Comparison of ENCODE assay signal across 23 cellular contexts in the genomic region with DNA sequence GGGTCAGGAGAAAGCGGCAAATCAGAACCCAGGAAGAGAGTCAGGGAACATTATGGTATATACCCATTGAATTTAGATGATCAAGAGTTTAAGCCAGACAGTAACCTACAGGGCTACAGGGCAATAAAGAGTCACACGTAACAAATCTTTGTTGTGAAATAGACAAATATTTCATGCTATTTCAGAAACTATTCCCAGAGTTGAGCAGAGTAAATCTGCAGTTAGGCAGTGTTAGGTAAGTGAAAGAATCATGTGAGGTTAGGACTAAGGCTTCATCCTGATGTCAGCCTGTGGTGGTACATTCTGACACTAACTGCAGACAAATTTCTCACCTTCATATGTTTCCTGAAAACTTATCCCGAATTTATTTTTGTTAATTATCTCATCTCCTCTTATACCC.
"Had no signal": no experiment of that assay in that cellular context is flagged by ENCODE, and none has a peak within 500 bp of the region (broad histone marks: within the 10 kb centered on the region; RNA-seq: fewer than 3 reads in every experiment).

No MANE protein-coding gene starts in this region.

- H3K4me2 ChIP-seq: smooth muscle cell had no signal

- H3K4me1 ChIP-seq: gastroesophageal sphincter, suprapubic skin, thyroid gland, vagina had no signal

- H3K4me3 Mint-ChIP-seq: dendritic cell treated with granulocyte-macrophage colony-stimulating factor and Interleukin-4, amounts not matched to agents 40 ng/mL and 50 ng/mL, for 4 days; effector memory CD8-positive, alpha-beta T cell; naive B cell; nephron; stimulated activated effector memory CD8-positive, alpha-beta T cell treated with anti-CD3 and anti-CD28 coated beads, Interleukin-12 subunit alpha, Interleukin-12 subunit beta, amount 100 ng/mL, for 72 hours; type B pancreatic cell had no signal

- H3K9me3 ChIP-seq: esophagus muscularis mucosa, gastroesophageal sphincter, suprapubic skin, thyroid gland, vagina had no signal

- H3K27me3 Mint-ChIP-seq: dendritic cell treated with granulocyte-macrophage colony-stimulating factor and Interleukin-4, amounts not matched to agents 40 ng/mL and 50 ng/mL, for 4 days; effector memory CD8-positive, alpha-beta T cell; naive B cell; type B pancreatic cell had no signal

- H3K4me1 Mint-ChIP-seq: nephron; stimulated activated effector memory CD8-positive, alpha-beta T cell treated with anti-CD3 and anti-CD28 coated beads, Interleukin-12 subunit alpha, Interleukin-12 subunit beta, amount 100 ng/mL, for 72 hours had no signal

- H3K27ac Mint-ChIP-seq: dendritic cell treated with granulocyte-macrophage colony-stimulating factor and Interleukin-4, amounts not matched to agents 40 ng/mL and 50 ng/mL, for 4 days; effector memory CD8-positive, alpha-beta T cell; nephron; stimulated activated effector memory CD8-positive, alpha-beta T cell treated with anti-CD3 and anti-CD28 coated beads, Interleukin-12 subunit alpha, Interleukin-12 subunit beta, amount 100 ng/mL, for 72 hours; type B pancreatic cell had no signal

- H3K36me3 ChIP-seq: esophagus muscularis mucosa, gastroesophageal sphincter, suprapubic skin, thyroid gland, vagina had no signal

- H3K27me3 ChIP-seq: esophagus muscularis mucosa, gastroesophageal sphincter, suprapubic skin, thyroid gland, vagina had no signal

- H3K27ac ChIP-seq: epithelial cell of prostate, esophagus muscularis mucosa, gastroesophageal sphincter, suprapubic skin, thyroid gland, vagina had no signal

- DNase-seq: effector memory CD8-positive, alpha-beta T cell; foreskin fibroblast; glutamatergic neuron; kidney; left cardiac atrium; left ventricle myocardium superior; mesendoderm; naive B cell; posterior cingulate gyrus; stimulated activated CD4-positive, alpha-beta T cell treated with anti-CD3 and anti-CD28 coated beads, Interleukin-4, amount 100 ng/mL, for 1 hour; stimulated activated CD8-positive, alpha-beta memory T cell treated with anti-CD3 and anti-CD28 coated beads, Interleukin-4, amount 100 ng/mL, for 48 hours; stimulated activated naive CD8-positive, alpha-beta T cell treated with anti-CD3 and anti-CD28 coated beads, Interleukin-15, Interleukin-2, amounts not matched to agents 100 U/mL and 50 U/mL, for 24 hours; thyroid gland had no signal

- H3K9me3 Mint-ChIP-seq: stimulated activated effector memory CD8-positive, alpha-beta T cell treated with anti-CD3 and anti-CD28 coated beads, Interleukin-12 subunit alpha, Interleukin-12 subunit beta, amount 100 ng/mL, for 72 hours; type B pancreatic cell had no signal

- H3K4me3 ChIP-seq: esophagus muscularis mucosa, gastroesophageal sphincter, smooth muscle cell, suprapubic skin, thyroid gland, vagina had no signal

- ATAC-seq: effector memory CD8-positive, alpha-beta T cell; gastroesophageal sphincter; left ventricle myocardium superior; stimulated activated effector memory CD8-positive, alpha-beta T cell treated with anti-CD3 and anti-CD28 coated beads, Interleukin-12 subunit alpha, Interleukin-12 subunit beta, amount 100 ng/mL, for 72 hours; stimulated activated naive CD8-positive, alpha-beta T cell treated with anti-CD3 and anti-CD28 coated beads, Interleukin-15, Interleukin-2, amounts not matched to agents 100 U/mL and 50 U/mL, for 24 hours had no signal

- H3K36me3 Mint-ChIP-seq: naive B cell; stimulated activated effector memory CD8-positive, alpha-beta T cell treated with anti-CD3 and anti-CD28 coated beads, Interleukin-12 subunit alpha, Interleukin-12 subunit beta, amount 100 ng/mL, for 72 hours; type B pancreatic cell had no signal
